In the genomic region with DNA sequence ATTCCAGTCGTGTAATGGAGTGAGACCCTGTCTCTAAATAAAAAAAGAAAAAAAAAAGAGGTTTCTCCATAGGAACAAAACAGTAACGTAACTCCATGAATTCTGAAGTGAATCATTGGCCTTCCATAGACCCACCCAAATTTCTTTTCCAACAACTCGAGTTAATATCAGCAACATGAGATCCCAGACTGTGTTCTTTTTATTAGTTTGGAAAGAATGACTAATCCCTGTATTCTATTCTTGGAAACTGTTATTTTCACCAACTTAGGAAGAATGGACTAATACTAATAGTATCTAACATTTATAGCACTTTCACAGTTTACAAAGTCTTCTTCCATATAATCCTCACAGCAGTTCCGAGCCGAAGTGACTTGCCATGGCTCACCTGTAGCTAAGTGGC, we compare ENCODE assay signal across 13 cellular contexts.
DNase-seq lines count a peak whose midpoint lies in the region; ATAC-seq and TF ChIP-seq lines count a peak whose summit lies in the region.
"Had no signal": no experiment of that assay in that cellular context is flagged by ENCODE, and none has a peak within 500 bp of the region (broad histone marks: within the 10 kb centered on the region; RNA-seq: fewer than 3 reads in every experiment).

No MANE protein-coding gene starts in this region.

- ATAC-seq in Right ventricle myocardium superior (ENCODE audit: poor library complexity) (peak; percentile 40), psoas muscle (no peak), GM19324 (IDR thresholded peaks at IDR 0.05; ENCODE audit: low FRiP score, unreplicated experiment) (no peak)
- ATAC-seq: activated T-cell treated with anti-CD3 and anti-CD28 coated beads, Interleukin-2, amount 50 U/mL, for 4 hours had no signal

- TF ChIP-seq CTCF in psoas muscle (IDR thresholded peaks at IDR 0.05): no peak

- H3K79me2 ChIP-seq in ACC112 (ENCODE audit: control insufficient read depth, insufficient read depth, low read length, unreplicated experiment): no peaks in the 10 kb centered on the region

- DNase-seq in adipocyte (ENCODE audit: low read depth) (no peak), Right ventricle myocardium superior (no peak), psoas muscle (no peak), NCI-H1436 (lab: John Stamatoyannopoulos, UW) (no peak), DMS 273 treated with DMSO at 0.1 percent for 48 hours (lab: John Stamatoyannopoulos, UW) (no peak)
- DNase-seq in activated CD4-positive, alpha-beta T cell treated with anti-CD3 and anti-CD28 coated beads for 1 hour: no peak
- DNase-seq: ACHN; activated T-cell treated with anti-CD3 and anti-CD28 coated beads, Interleukin-2, amount 50 U/mL, for 4 hours; NCI-H2029 treated with DMSO at 0.1 percent for 48 hours; NCI-H748 treated with DMSO at 0.1 percent for 48 hours; T1000 had no signal

- peak overlapping the region; percentile 39 for H3K27ac ChIP-seq in ACC112 (ENCODE audit: low read depth, low read length)
- H3K27ac ChIP-seq in psoas muscle: peak overlapping the region; percentile 55

- H3K9ac ChIP-seq in adipocyte (ENCODE audit: low read length): peak overlapping the region; percentile 79

- no peak overlapping the region for H3K4me3 ChIP-seq in ACC112 (ENCODE audit: low read depth, low read length)
- peak overlapping the region; percentile 49 for H3K4me3 ChIP-seq in adipocyte (ENCODE audit: low read length)
- no peak overlapping the region for H3K4me3 ChIP-seq in psoas muscle

- no peaks in the 10 kb centered on the region for H3K9me3 ChIP-seq in adipocyte (ENCODE audit: control insufficient read depth, low read length)
- no peaks in the 10 kb centered on the region for H3K9me3 ChIP-seq in psoas muscle

- H3K27me3 ChIP-seq in ACC112 (ENCODE audit: insufficient read depth, low read length): no peaks in the 10 kb centered on the region
- H3K27me3 ChIP-seq in adipocyte (replicated peaks; ENCODE audit: control insufficient read depth, insufficient read depth, low read length): no peaks in the 10 kb centered on the region
- peaks cover 0 to 1% (median 0%) of the 10 kb centered on the region in 3 donors for H3K27me3 ChIP-seq in psoas muscle (ENCODE audit: insufficient read depth in 3 of 3, low read length in 2 of 3)

- H3K4me1 ChIP-seq in ACC112 (ENCODE audit: control insufficient read depth, insufficient read depth, low read length, unreplicated experiment): peaks cover 27% of the 10 kb centered on the region
- peaks cover 43% of the 10 kb centered on the region for H3K4me1 ChIP-seq in adipocyte (ENCODE audit: control insufficient read depth, insufficient read depth, low read length)
- no peaks in the 10 kb centered on the region for H3K4me1 ChIP-seq in psoas muscle

- intact Hi-C loops in Right ventricle myocardium superior (cut with DNase I): no loop called here
- intact Hi-C loops in psoas muscle (cut with DNase I): no loop called here

- H2AFZ ChIP-seq in ACC112 (ENCODE audit: low read length, unreplicated experiment): no peak overlapping the region

- H3K36me3 ChIP-seq in ACC112 (ENCODE audit: insufficient read depth, low read length) (no peaks in the 10 kb centered on the region), adipocyte (ENCODE audit: control insufficient read depth, insufficient read depth, low read length, severe bottlenecking) (no peaks in the 10 kb centered on the region), psoas muscle (ENCODE audit: insufficient read depth in 1 of 2, low read depth in 1 of 2) (no peaks in the 10 kb centered on the region)

- 67 to 75% (median 75%) methylated on average over 5 of the region's 5 CpGs for WGBS in psoas muscle, 3 donors
